In the genomic region with DNA sequence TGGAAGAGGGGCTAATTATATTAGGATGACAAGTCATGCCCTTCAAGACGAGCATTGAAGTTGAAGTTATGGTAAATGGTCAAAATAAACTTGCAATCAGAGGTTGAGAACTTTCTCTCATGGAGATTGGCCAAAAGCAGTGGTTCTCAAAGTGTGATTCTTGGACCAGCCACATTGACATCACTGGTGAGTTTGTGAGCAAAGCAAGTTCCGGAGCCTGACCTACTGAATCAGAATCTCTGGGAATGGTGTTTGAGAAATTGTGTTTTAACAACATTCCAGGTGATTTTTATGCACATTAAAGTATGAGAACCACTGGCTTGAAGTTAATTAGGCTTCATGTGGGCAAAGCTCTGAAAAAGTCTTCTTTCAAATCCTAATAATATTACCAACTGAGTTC, we compare ENCODE assay signal across 19 cellular contexts.
DNase-seq lines count a peak whose midpoint lies in the region; ATAC-seq and TF ChIP-seq lines count a peak whose summit lies in the region.
"Had no signal": no experiment of that assay in that cellular context is flagged by ENCODE, and none has a peak within 500 bp of the region (broad histone marks: within the 10 kb centered on the region; RNA-seq: fewer than 3 reads in every experiment).

No MANE protein-coding gene starts in this region.

- no peak for TF ChIP-seq POLR2A in sigmoid colon (IDR thresholded peaks at IDR 0.05)

- no peaks in the 10 kb centered on the region for H3K9me3 ChIP-seq in sigmoid colon
- H3K9me3 ChIP-seq: HAP-1, MG63 had no signal

- peak; percentile 22 for DNase-seq in astrocyte of the hippocampus (ENCODE audit: low read depth, low spot score)
- DNase-seq in fibroblast of peridontal ligament (ENCODE audit: extremely low read depth): peak; percentile 60
- no peak for DNase-seq in neural crest cell (ENCODE audit: low read depth, low spot score)
- no peak for DNase-seq in stimulated activated naive CD8-positive, alpha-beta T cell treated with anti-CD3 and anti-CD28 coated beads, Interleukin-15, amount 100 ng/mL, for 72 hours
- no peak for DNase-seq in sigmoid colon
- DNase-seq in amniotic stem cell (lab: John Stamatoyannopoulos, UW): no peak
- DNase-seq: COR-L47, Kasumi-1, MG63, NCI-H1048, NCI-H1436, NCI-H1930, NCI-H345, NCI-H524 treated with DMSO at 0.1 percent for 48 hours, SIG-M5 had no signal

- no peak overlapping the region for H3K27ac Mint-ChIP-seq in neural crest cell (ENCODE audit: unreplicated experiment)
- no peak overlapping the region for H3K27ac Mint-ChIP-seq in stimulated activated naive CD8-positive, alpha-beta T cell treated with anti-CD3 and anti-CD28 coated beads, Interleukin-15, amount 100 ng/mL, for 72 hours
- H3K27ac Mint-ChIP-seq: CD14-positive monocyte had no signal

- no peak for TF ChIP-seq CTCF in neural crest cell (conservative IDR thresholded peaks at IDR 0.05)
- TF ChIP-seq CTCF in sigmoid colon (IDR thresholded peaks at IDR 0.05): no peak

- H3K36me3 Mint-ChIP-seq in neural crest cell (ENCODE audit: low read depth): no peaks in the 10 kb centered on the region
- H3K36me3 Mint-ChIP-seq: CD14-positive monocyte had no signal

- no peak overlapping the region for H3K27ac ChIP-seq in sigmoid colon
- H3K27ac ChIP-seq: RWPE1 had no signal

- H3K27me3 ChIP-seq in sigmoid colon: no peaks in the 10 kb centered on the region
- H3K27me3 ChIP-seq: MG63 had no signal

- peaks cover 0 to 11% (median 7%) of the 10 kb centered on the region in 4 donors for H3K4me1 ChIP-seq in sigmoid colon

- H3K4me1 Mint-ChIP-seq in neural crest cell: peaks cover 67% of the 10 kb centered on the region
- H3K4me1 Mint-ChIP-seq in stimulated activated naive CD8-positive, alpha-beta T cell treated with anti-CD3 and anti-CD28 coated beads, Interleukin-15, amount 100 ng/mL, for 72 hours: no peaks in the 10 kb centered on the region
- H3K4me1 Mint-ChIP-seq: CD14-positive monocyte had no signal

- no peak for TF ChIP-seq EP300 in sigmoid colon (IDR thresholded peaks at IDR 0.05)

- no peaks in the 10 kb centered on the region for H3K27me3 Mint-ChIP-seq in neural crest cell (ENCODE audit: low read depth)
- H3K27me3 Mint-ChIP-seq in stimulated activated naive CD8-positive, alpha-beta T cell treated with anti-CD3 and anti-CD28 coated beads, Interleukin-15, amount 100 ng/mL, for 72 hours: peaks cover 20% of the 10 kb centered on the region

- H3K4me3 ChIP-seq in sigmoid colon: no peak overlapping the region
- H3K4me3 ChIP-seq: HAP-1, MG63 had no signal

- ATAC-seq in stimulated activated naive CD8-positive, alpha-beta T cell treated with anti-CD3 and anti-CD28 coated beads, Interleukin-15, amount 100 ng/mL, for 72 hours: no peak
- ATAC-seq in GM18907 (IDR thresholded peaks at IDR 0.05; ENCODE audit: unreplicated experiment): no peak

- H3K36me3 ChIP-seq in sigmoid colon: no peaks in the 10 kb centered on the region
- H3K36me3 ChIP-seq: HAP-1, MG63 had no signal

- 85 to 86% methylated on average over 2 of the region's 2 CpGs for WGBS in sigmoid colon, 2 donors

- H3K4me3 Mint-ChIP-seq in neural crest cell: peak overlapping the region; percentile 4
- no peak overlapping the region for H3K4me3 Mint-ChIP-seq in stimulated activated naive CD8-positive, alpha-beta T cell treated with anti-CD3 and anti-CD28 coated beads, Interleukin-15, amount 100 ng/mL, for 72 hours
- H3K4me3 Mint-ChIP-seq: CD14-positive monocyte had no signal

- no peaks in the 10 kb centered on the region for H3K9me3 Mint-ChIP-seq in neural crest cell
- H3K9me3 Mint-ChIP-seq in stimulated activated naive CD8-positive, alpha-beta T cell treated with anti-CD3 and anti-CD28 coated beads, Interleukin-15, amount 100 ng/mL, for 72 hours: no peaks in the 10 kb centered on the region
- H3K9me3 Mint-ChIP-seq: CD14-positive monocyte had no signal

- intact Hi-C loops in sigmoid colon (cut with DNase I): no loop called here

Comparison
In these comparisons a context has a peak if more than half of its experiments do, and no peak if none do; other contexts are left out.
1. DNase-seq: peak in astrocyte of the hippocampus (single experiment) and fibroblast of peridontal ligament (single experiment); none in neural crest cell (single experiment), stimulated activated naive CD8-positive, alpha-beta T cell treated with anti-CD3 and anti-CD28 coated beads, Interleukin-15, amount 100 ng/mL, for 72 hours (0 of 2), sigmoid colon (single experiment) and amniotic stem cell (single experiment).